ENCODE assay signal across 13 cellular contexts in genomic region chr16:58123896-58124600, GRCh38. TPM values are rescaled to one million over a fixed set of nuclear protein-coding genes. Genes with fewer than 3 reads are reported as not detected.
DNase-seq lines count a peak whose midpoint lies in the region; ATAC-seq and TF ChIP-seq lines count a peak whose summit lies in the region.
"Had no signal": no experiment of that assay in that cellular context is flagged by ENCODE, and none has a peak within 500 bp of the region (broad histone marks: within the 10 kb centered on the region; RNA-seq: fewer than 3 reads in every experiment).

No MANE protein-coding gene starts in this region.

- no peak overlapping the region for H2AFZ ChIP-seq in trophoblast cell (ENCODE audit: insufficient read depth, low read length, poor library complexity)

- H3K9ac ChIP-seq in endocrine pancreas (ENCODE audit: control insufficient read depth, insufficient read depth, low read length) = no peak overlapping the region
- no peak overlapping the region for H3K9ac ChIP-seq in trophoblast cell (ENCODE audit: low read length)

- H3K79me1 ChIP-seq in trophoblast cell (ENCODE audit: low read length) = peaks cover 4% of the 10 kb centered on the region

- peaks cover 8% of the 10 kb centered on the region for H3F3A ChIP-seq in DOHH2 (ENCODE audit: control insufficient read depth, insufficient read depth)

- H3K79me2 ChIP-seq in DOHH2 (ENCODE audit: control insufficient read depth, low read length) (peaks cover 97% of the 10 kb centered on the region), trophoblast cell (ENCODE audit: control insufficient read depth, insufficient read depth, low read length, poor library complexity) (peaks cover 10% of the 10 kb centered on the region)

- no peak for TF ChIP-seq CTCF in DOHH2 (IDR thresholded peaks at IDR 0.05; ENCODE audit: low read depth, low read length, poor library complexity, severe bottlenecking)

- H3K9me3 ChIP-seq in DOHH2 (ENCODE audit: control insufficient read depth, insufficient read depth, low read length) = no peaks in the 10 kb centered on the region
- no peaks in the 10 kb centered on the region for H3K9me3 ChIP-seq in endocrine pancreas (ENCODE audit: control insufficient read depth, low read length)
- no peaks in the 10 kb centered on the region for H3K9me3 ChIP-seq in trophoblast cell (ENCODE audit: insufficient read depth, low read depth, low read length)
- H3K9me3 ChIP-seq: pancreas, suprapubic skin had no signal

- H3K36me3 ChIP-seq in DOHH2 (ENCODE audit: control insufficient read depth, low read length) = peaks cover 23% of the 10 kb centered on the region
- H3K36me3 ChIP-seq in endocrine pancreas (ENCODE audit: control insufficient read depth, insufficient read depth, low read length) = no peaks in the 10 kb centered on the region
- no peaks in the 10 kb centered on the region for H3K36me3 ChIP-seq in trophoblast cell (ENCODE audit: control insufficient read depth in 1 of 2, insufficient read depth in 2 of 2, low read length in 2 of 2)
- H3K36me3 ChIP-seq: pancreas, suprapubic skin had no signal

- H3K27me3 ChIP-seq in DOHH2 (ENCODE audit: control insufficient read depth, low read length) (no peaks in the 10 kb centered on the region), endocrine pancreas (ENCODE audit: control insufficient read depth, insufficient read depth, low read length) (no peaks in the 10 kb centered on the region), trophoblast cell (ENCODE audit: insufficient read depth, low read length) (no peaks in the 10 kb centered on the region)
- H3K27me3 ChIP-seq: pancreas, suprapubic skin had no signal

- no peak overlapping the region for H4K91ac ChIP-seq in trophoblast cell (ENCODE audit: low read depth, low read length)

- DNase-seq in NCI-H524 (lab: John Stamatoyannopoulos, UW) (peak; percentile 83 to 96), trophoblast cell (no peak), SW 1271 (lab: John Stamatoyannopoulos, UW) (no peak), NCI-H226 (no peak), left lobe of liver (ENCODE audit: low spot score) (no peak), UCSD-AML1 (lab: John Stamatoyannopoulos, UW; ENCODE audit: unreplicated experiment) (no peak)
- DNase-seq: Kasumi-1; NCI-H2227 treated with DMSO at 0.1 percent for 48 hours; pancreas; stimulated activated CD4-positive, alpha-beta T cell treated with anti-CD3 and anti-CD28 coated beads, Interleukin-4, amount 100 ng/mL, for 24 hours had no signal

- H3K27ac ChIP-seq in DOHH2 (ENCODE audit: low read depth, low read length) (no peak overlapping the region), trophoblast cell (ENCODE audit: low read depth, low read length) (no peak overlapping the region)
- H3K27ac ChIP-seq: pancreas, suprapubic skin had no signal

- H3K4me3 ChIP-seq in DOHH2 (ENCODE audit: low read length) (no peak overlapping the region), endocrine pancreas (ENCODE audit: control insufficient read depth, insufficient read depth, low read length) (peak overlapping the region; percentile 48), trophoblast cell (ENCODE audit: low read depth, low read length) (no peak overlapping the region)
- H3K4me3 ChIP-seq: pancreas, suprapubic skin had no signal

- no peak overlapping the region for H2BK120ac ChIP-seq in trophoblast cell (ENCODE audit: insufficient read depth, low read length, poor library complexity)

- H3K4me1 ChIP-seq in DOHH2 (ENCODE audit: control insufficient read depth, low read length) (peaks cover 51% of the 10 kb centered on the region), endocrine pancreas (ENCODE audit: control insufficient read depth, insufficient read depth, low read length) (peaks cover 29% of the 10 kb centered on the region), trophoblast cell (ENCODE audit: control insufficient read depth in 1 of 2, insufficient read depth in 2 of 2, low read length in 2 of 2) (peaks cover 3 to 8% of the 10 kb centered on the region in 2 experiments)

- H2BK12ac ChIP-seq in trophoblast cell (ENCODE audit: low read length) = no peak overlapping the region

- H2AK5ac ChIP-seq in trophoblast cell (ENCODE audit: low read length) = no peak overlapping the region

- H3K14ac ChIP-seq in trophoblast cell (ENCODE audit: low read length) = no peak overlapping the region

- ATAC-seq in left lobe of liver = no peak
- ATAC-seq: pancreas had no signal

- no peak overlapping the region for H3K23ac ChIP-seq in trophoblast cell (ENCODE audit: low read length)

- H3K4ac ChIP-seq in trophoblast cell (ENCODE audit: low read depth, low read length) = peak overlapping the region; percentile 34

- no peak overlapping the region for H3K18ac ChIP-seq in trophoblast cell (ENCODE audit: low read length)

- no peak overlapping the region for H4K8ac ChIP-seq in trophoblast cell (ENCODE audit: low read depth, low read length)

- WGBS in trophoblast cell (ENCODE audit: extremely low coverage, insufficient coverage, insufficient read length) = no CpG with 5 or more reads among the region's 8 CpGs

- no peak overlapping the region for H2BK5ac ChIP-seq in trophoblast cell (ENCODE audit: low read depth, low read length, poor library complexity)

- H3K4me2 ChIP-seq in DOHH2 (ENCODE audit: low read length) (peak overlapping the region; percentile 11; the same call in 1 of the 2 replicates), trophoblast cell (ENCODE audit: low read length) (no peak overlapping the region)

- no peaks in the 10 kb centered on the region for H3K9me2 ChIP-seq in DOHH2 (replicated peaks; ENCODE audit: control insufficient read depth, low read length)

- no peak overlapping the region for H4K12ac ChIP-seq in trophoblast cell (ENCODE audit: low read depth, low read length)

- H4K20me1 ChIP-seq in DOHH2 (ENCODE audit: control insufficient read depth, insufficient read depth, low read depth, low read length) = peaks cover 62% of the 10 kb centered on the region

RNA-seq across cellular contexts. Expression of gene CFAP20, which starts 5.1 kb away (rescaled TPM):
- polyA plus RNA-seq in trophoblast cell (2013) = 48.2 and 51.5 TPM in 2 replicates
- total RNA-seq in left lobe of liver = 19.2 TPM

Comparison
In these comparisons a context has a peak if more than half of its experiments do, and no peak if none do; other contexts are left out.
1. DNase-seq: peak in NCI-H524 (2 of 2); none in trophoblast cell (0 of 2), SW 1271 (0 of 2), NCI-H226 (single experiment), left lobe of liver (single experiment) and UCSD-AML1 (single experiment).